Comparison of ENCODE assay signal across 1 cellular context in the genomic region with DNA sequence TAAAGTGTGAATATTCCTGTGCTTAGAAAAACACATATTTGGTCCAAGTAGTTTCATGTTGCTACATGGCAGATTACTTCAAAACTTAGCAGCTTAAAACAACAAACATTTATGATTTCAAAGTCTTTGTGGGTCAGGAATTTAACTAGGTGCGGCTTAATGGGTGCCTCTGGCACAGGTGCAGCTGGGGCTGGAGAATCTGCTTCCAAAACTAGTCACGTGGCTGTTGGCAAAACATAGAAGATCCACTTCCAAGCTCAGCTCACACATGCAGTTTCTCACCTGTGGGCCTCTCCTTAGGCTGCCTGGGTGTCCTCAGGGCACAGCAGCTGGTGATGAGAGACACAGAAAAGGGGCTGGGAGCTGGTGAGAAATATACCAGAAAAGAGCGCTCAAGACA.
TF ChIP-seq lines count a peak whose summit lies in the region.

No MANE protein-coding gene starts in this region.

TF ChIP-seq in GM23338, 12 proteins besides CTCF, POLR2A, EP300 and RAD21 (continued from another document):
- TF ChIP-seq, protein P1, sequence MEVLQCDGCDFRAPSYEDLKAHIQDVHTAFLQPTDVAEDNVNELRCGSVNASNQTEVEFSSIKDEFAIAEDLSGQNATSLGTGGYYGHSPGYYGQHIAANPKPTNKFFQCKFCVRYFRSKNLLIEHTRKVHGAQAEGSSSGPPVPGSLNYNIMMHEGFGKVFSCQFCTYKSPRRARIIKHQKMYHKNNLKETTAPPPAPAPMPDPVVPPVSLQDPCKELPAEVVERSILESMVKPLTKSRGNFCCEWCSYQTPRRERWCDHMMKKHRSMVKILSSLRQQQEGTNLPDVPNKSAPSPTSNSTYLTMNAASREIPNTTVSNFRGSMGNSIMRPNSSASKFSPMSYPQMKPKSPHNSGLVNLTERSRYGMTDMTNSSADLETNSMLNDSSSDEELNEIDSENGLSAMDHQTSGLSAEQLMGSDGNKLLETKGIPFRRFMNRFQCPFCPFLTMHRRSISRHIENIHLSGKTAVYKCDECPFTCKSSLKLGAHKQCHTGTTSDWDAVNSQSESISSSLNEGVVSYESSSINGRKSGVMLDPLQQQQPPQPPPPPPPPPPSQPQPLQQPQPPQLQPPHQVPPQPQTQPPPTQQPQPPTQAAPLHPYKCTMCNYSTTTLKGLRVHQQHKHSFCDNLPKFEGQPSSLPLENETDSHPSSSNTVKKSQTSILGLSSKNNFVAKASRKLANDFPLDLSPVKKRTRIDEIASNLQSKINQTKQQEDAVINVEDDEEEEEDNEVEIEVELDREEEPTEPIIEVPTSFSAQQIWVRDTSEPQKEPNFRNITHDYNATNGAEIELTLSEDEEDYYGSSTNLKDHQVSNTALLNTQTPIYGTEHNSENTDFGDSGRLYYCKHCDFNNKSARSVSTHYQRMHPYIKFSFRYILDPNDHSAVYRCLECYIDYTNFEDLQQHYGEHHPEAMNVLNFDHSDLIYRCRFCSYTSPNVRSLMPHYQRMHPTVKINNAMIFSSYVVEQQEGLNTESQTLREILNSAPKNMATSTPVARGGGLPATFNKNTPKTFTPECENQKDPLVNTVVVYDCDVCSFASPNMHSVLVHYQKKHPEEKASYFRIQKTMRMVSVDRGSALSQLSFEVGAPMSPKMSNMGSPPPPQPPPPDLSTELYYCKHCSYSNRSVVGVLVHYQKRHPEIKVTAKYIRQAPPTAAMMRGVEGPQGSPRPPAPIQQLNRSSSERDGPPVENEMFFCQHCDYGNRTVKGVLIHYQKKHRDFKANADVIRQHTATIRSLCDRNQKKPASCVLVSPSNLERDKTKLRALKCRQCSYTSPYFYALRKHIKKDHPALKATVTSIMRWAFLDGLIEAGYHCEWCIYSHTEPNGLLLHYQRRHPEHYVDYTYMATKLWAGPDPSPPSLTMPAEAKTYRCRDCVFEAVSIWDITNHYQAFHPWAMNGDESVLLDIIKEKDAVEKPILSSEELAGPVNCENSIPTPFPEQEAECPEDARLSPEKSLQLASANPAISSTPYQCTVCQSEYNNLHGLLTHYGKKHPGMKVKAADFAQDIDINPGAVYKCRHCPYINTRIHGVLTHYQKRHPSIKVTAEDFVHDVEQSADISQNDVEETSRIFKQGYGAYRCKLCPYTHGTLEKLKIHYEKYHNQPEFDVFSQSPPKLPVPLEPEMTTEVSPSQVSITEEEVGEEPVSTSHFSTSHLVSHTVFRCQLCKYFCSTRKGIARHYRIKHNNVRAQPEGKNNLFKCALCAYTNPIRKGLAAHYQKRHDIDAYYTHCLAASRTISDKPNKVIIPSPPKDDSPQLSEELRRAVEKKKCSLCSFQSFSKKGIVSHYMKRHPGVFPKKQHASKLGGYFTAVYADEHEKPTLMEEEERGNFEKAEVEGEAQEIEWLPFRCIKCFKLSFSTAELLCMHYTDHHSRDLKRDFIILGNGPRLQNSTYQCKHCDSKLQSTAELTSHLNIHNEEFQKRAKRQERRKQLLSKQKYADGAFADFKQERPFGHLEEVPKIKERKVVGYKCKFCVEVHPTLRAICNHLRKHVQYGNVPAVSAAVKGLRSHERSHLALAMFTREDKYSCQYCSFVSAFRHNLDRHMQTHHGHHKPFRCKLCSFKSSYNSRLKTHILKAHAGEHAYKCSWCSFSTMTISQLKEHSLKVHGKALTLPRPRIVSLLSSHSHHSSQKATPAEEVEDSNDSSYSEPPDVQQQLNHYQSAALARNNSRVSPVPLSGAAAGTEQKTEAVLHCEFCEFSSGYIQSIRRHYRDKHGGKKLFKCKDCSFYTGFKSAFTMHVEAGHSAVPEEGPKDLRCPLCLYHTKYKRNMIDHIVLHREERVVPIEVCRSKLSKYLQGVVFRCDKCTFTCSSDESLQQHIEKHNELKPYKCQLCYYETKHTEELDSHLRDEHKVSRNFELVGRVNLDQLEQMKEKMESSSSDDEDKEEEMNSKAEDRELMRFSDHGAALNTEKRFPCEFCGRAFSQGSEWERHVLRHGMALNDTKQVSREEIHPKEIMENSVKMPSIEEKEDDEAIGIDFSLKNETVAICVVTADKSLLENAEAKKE (CRISPR knock-in tag; IDR thresholded peaks at IDR 0.05) = no peak
- TF ChIP-seq JUNB (IDR thresholded peaks at IDR 0.05; ENCODE audit: unreplicated experiment) (no peak), CREB1 (CRISPR knock-in tag; IDR thresholded peaks at IDR 0.05; ENCODE audit: low read depth) (no peak), ZNF331 (CRISPR knock-in tag; IDR thresholded peaks at IDR 0.05; ENCODE audit: low read depth) (no peak), ZNF114 (CRISPR knock-in tag; IDR thresholded peaks at IDR 0.05) (no peak), STAT1 (IDR thresholded peaks at IDR 0.05; ENCODE audit: unreplicated experiment) (no peak)
